11 cellular contexts compared by ENCODE assay signal in the genomic region with DNA sequence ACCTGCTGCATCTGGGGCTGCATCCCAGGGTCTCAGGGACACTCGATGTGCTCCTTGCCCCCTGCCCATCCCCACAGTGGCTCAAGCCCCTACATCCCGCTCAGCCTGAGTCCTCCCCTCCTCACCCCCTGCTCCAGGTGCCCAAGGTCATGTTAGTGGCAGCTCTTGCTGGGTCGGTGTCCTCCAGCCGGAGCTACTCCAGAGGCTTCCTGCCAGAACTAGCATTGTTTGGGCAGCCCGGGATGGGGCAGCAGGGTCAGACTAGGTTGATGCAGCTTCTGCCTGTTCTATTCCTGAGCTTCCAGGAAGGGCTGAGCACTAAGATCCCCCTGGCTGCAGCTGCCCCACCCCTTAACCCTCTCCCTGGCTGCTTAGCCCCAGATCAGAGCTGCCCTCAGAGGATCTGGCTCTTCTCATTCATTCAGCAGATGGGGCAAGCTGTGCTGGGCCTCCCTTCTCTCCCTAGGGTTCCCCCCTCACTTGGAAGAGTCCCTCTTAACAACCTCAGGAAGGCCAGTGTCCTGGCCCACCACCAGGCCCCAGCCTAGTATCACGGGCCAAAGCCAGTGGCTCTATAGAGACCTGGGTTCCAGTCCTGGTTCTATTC. TPM values are rescaled to one million over a fixed set of nuclear protein-coding genes. Genes with fewer than 3 reads are reported as not detected.
DNase-seq lines count a peak whose midpoint lies in the region; ATAC-seq, FAIRE-seq and TF ChIP-seq lines count a peak whose summit lies in the region.
"Had no signal": no experiment of that assay in that cellular context is flagged by ENCODE, and none has a peak within 500 bp of the region (broad histone marks: within the 10 kb centered on the region; RNA-seq: fewer than 3 reads in every experiment).

No MANE protein-coding gene starts in this region.

- no peak for TF ChIP-seq EP300 in GM12878 (IDR thresholded peaks at IDR 0.05; ENCODE audit: borderline replicate concordance in 1 of 2, control insufficient read depth in 1 of 2, low read depth in 2 of 2, low read length in 2 of 2)

- H3K27ac ChIP-seq in GM12878 (ENCODE audit: control insufficient read depth, insufficient read depth): peak overlapping the region; percentile 91
- H3K27ac ChIP-seq: epithelial cell of prostate had no signal

- no peaks in the 10 kb centered on the region for H4K20me1 ChIP-seq in GM12878 (ENCODE audit: control insufficient read depth, insufficient read depth)

- TF ChIP-seq CTCF in CD14-positive monocyte (IDR thresholded peaks at IDR 0.05) (no peak), GM12878 (IDR thresholded peaks at IDR 0.05 in 2 of 3, conservative IDR thresholded peaks at IDR 0.05 in 1 of 3; ENCODE audit: control insufficient read depth in 2 of 3, extremely low read depth in 1 of 3, insufficient read depth in 1 of 3, low read depth in 3 of 3, low read length in 3 of 3) (no peak), omental fat pad (IDR thresholded peaks at IDR 0.05) (no peak)

- H2AFZ ChIP-seq in GM12878 (ENCODE audit: control insufficient read depth, low read depth, low read length): 0 out of 2 replicates have a peak overlapping the region, but pooled peaks have one; percentile 57

- peaks cover 53% of the 10 kb centered on the region for H3K79me2 ChIP-seq in GM12878 (ENCODE audit: control insufficient read depth, insufficient read depth, low read length)

- H3K27ac Mint-ChIP-seq in CD14-positive monocyte: peak overlapping the region; percentile 80 to 96 (median 94)

- POLR2A ChIA-PET in GM12878 (lab: Charles Lee): interaction anchor here (0.5 to 2.1 kb wide), 12 partner anchors 9 to 756 kb away, joined by 3 to 14 read pairs (median 4); a partner anchor contains a TSS

- peaks cover 0 to 5% (median 3%) of the 10 kb centered on the region in 3 donors for H3K27me3 Mint-ChIP-seq in CD14-positive monocyte (ENCODE audit: low read depth in 3 of 3)

- peak; percentile 4 for ATAC-seq in HG02970 (IDR thresholded peaks at IDR 0.05; ENCODE audit: low FRiP score, unreplicated experiment)
- peak; percentile 2 for ATAC-seq in GM12878
- no peak for ATAC-seq in omental fat pad (ENCODE audit: low FRiP score)
- ATAC-seq in sciatic nerve: no peak

- TF ChIP-seq POLR2A in GM12878 (IDR thresholded peaks at IDR 0.05; ENCODE audit: low read depth, low read length) (no peak), H54 (IDR thresholded peaks at IDR 0.05; ENCODE audit: low read depth, low read length) (no peak)

- H3K27me3 ChIP-seq in GM12878 (replicated peaks in 1 of 2; ENCODE audit: control insufficient read depth in 2 of 2, insufficient read depth in 2 of 2, low read length in 1 of 2) (no peaks in the 10 kb centered on the region), mononuclear cell (ENCODE audit: insufficient read depth, low read length) (no peaks in the 10 kb centered on the region)

- peak; percentile 46 for DNase-seq in CD14-positive monocyte (ENCODE audit: low spot score)
- no peak for DNase-seq in GM12878 (ENCODE audit: low read depth, low spot score)
- no peak for DNase-seq in GM19240 (ENCODE audit: insufficient read length, low spot score)
- no peak for DNase-seq in omental fat pad (ENCODE audit: low spot score)
- no peak for DNase-seq in sciatic nerve (ENCODE audit: low spot score)
- no peak for DNase-seq in H54 (ENCODE audit: insufficient read length, low spot score)

- no TSS peak for BruUV-seq in GM12878 (replicated peaks; lab: Mats Ljungman, UMichigan)

- in situ Hi-C loops in GM12878 (cut with MboI): no loop called here

- CTCF ChIA-PET in GM12878 (lab: Yijun Ruan, JAX): interaction anchor here (1.1 to 4.4 kb wide), 6 partner anchors 10 to 97 kb away, joined by 3 to 33 read pairs (median 11); no protein-coding TSS in a partner anchor

- WGBS in GM12878 (ENCODE audit: insufficient coverage, insufficient replicate concordance, low lambda C conversion rate, missing lambda C conversion rate): 10% methylated on average over 6 of the region's 6 CpGs

- TF ChIP-seq RAD21 in GM12878 (IDR thresholded peaks at IDR 0.05; ENCODE audit: insufficient read depth, low read depth, low read length): no peak

- peak overlapping the region; percentile 89 to 95 for H3K4me3 Mint-ChIP-seq in CD14-positive monocyte

- H3K9me3 Mint-ChIP-seq in CD14-positive monocyte: peaks cover 3 to 12% (median 7%) of the 10 kb centered on the region in 7 donors

- FAIRE-seq in GM12878 (lab: Jason Lieb, UNC) (peak; percentile 54), H54 (lab: Jason Lieb, UNC) (no peak)
- FAIRE-seq: D721Med had no signal

- RAD21 ChIA-PET in GM12878 (lab: Charles Lee; ENCODE audit: unreplicated experiment): interaction anchor here (0.5 to 2.0 kb wide), 8 partner anchors 9 to 144 kb away, joined by 3 to 12 read pairs (median 4); no protein-coding TSS in a partner anchor

- peak overlapping the region; percentile 99 for H3K4me2 ChIP-seq in GM12878 (ENCODE audit: control insufficient read depth, insufficient read depth)

- H3K4me1 Mint-ChIP-seq in CD14-positive monocyte: peaks cover 90% of the 10 kb centered on the region

- peak overlapping the region; percentile 81 for H3K9ac ChIP-seq in GM12878 (ENCODE audit: control insufficient read depth, insufficient read depth, low read length)

- peak overlapping the region; percentile 99 for H3K4me3 ChIP-seq in GM12878
- peak overlapping the region; percentile 61 for H3K4me3 ChIP-seq in mononuclear cell (ENCODE audit: low read length)

- peaks cover 53% of the 10 kb centered on the region for H3K4me1 ChIP-seq in GM12878 (ENCODE audit: control insufficient read depth, insufficient read depth, low read length)
- peaks cover 92% of the 10 kb centered on the region for H3K4me1 ChIP-seq in mononuclear cell (ENCODE audit: insufficient read depth, low read length)

- H3K9me3 ChIP-seq in GM12878 (replicated peaks; ENCODE audit: control insufficient read depth, insufficient read depth, low read length) (peaks cover 3% of the 10 kb centered on the region; the same call in 1 of the 3 replicates), mononuclear cell (ENCODE audit: low read depth, low read length) (no peaks in the 10 kb centered on the region)

- H3K36me3 ChIP-seq in GM12878 (ENCODE audit: control insufficient read depth in 2 of 2, insufficient read depth in 2 of 2, low read length in 1 of 2): no peaks in the 10 kb centered on the region; a peak in 1 of 4 replicates

- intact Hi-C loops in CD14-positive monocyte (cut with micrococcal nuclease) (no loop called here), GM12878 (cut with micrococcal nuclease; ENCODE audit: unreplicated experiment) (no loop called here), sciatic nerve (cut with DNase I) (no loop called here)

- peaks cover 13 to 24% of the 10 kb centered on the region in 2 donors for H3K36me3 Mint-ChIP-seq in CD14-positive monocyte

- SMC1A ChIA-PET in GM12878 (lab: Charles Lee; ENCODE audit: uncharacterized antibody, unreplicated experiment): interaction anchor here (0.7 to 3.9 kb wide), 9 partner anchors 9 to 223 kb away, joined by 3 to 19 read pairs (median 4); no protein-coding TSS in a partner anchor

RNA-seq across cellular contexts. Expression of a gene that starts 0.7 kb away (rescaled TPM):
- polyA plus RNA-seq in CD14-positive monocyte: 10 to 100 TPM; 35.4 to 43.5 TPM
- 111 and 131 TPM in 2 replicates for total RNA-seq in GM12878 (2013; cell fraction: nucleolus; rRNA removed)
- 56.5 and 68.1 TPM in 2 replicates for total RNA-seq in GM12878 (2014; rRNA removed)
- total RNA-seq in GM12878 (2014; rRNA removed; fragmentation: Illumina TruSeq; extraction: Trizol): 25.1 and 30.4 TPM in 2 replicates
- 65.6 and 72.9 TPM in 2 replicates for total RNA-seq in GM12878 (2021)
- 6.4 TPM for polyA plus RNA-seq in GM12878 (2011; ENCODE audit: low read depth)
- polyA plus RNA-seq in GM12878 (2011; rRNA removed): 28.8 and 57.1 TPM in 2 replicates
- polyA plus RNA-seq in GM12878 (2011; cell fraction: cytosol; rRNA removed): 90.6 and 104 TPM in 2 replicates
- polyA plus RNA-seq in GM12878 (2011; cell fraction: nucleus; rRNA removed): 281 and 299 TPM in 2 replicates
- 30.7 and 40.7 TPM in 2 replicates for polyA plus RNA-seq in GM12878 (2012)
- polyA plus RNA-seq in GM12878 (2014; fragmentation: Illumina TruSeq; extraction: Trizol): 4.4 and 35.8 TPM in 2 replicates
- polyA plus RNA-seq in GM12878 (2014; fragmentation: Nextera tagmentation; extraction: Ambion mirVana): 1 to 10 TPM in 1 of 2 experiments, under 1 TPM in 1; 0.19 to 1.3 TPM
- polyA plus RNA-seq in GM12878 (2014; rRNA removed): 88.7 and 91.9 TPM in 2 replicates
- 10 to 100 TPM; 53.6 to 56.0 TPM for polyA plus RNA-seq in GM12878 (2016; fragmentation: Nextera tagmentation; extraction: Ambion mirVana)
- 40.5 and 82.2 TPM in 2 replicates for polyA minus RNA-seq in GM12878 (2011; rRNA and poly(A)+ RNA removed)
- polyA minus RNA-seq in GM12878 (2011; cell fraction: cytosol; rRNA and poly(A)+ RNA removed): 26.2 and 29.3 TPM in 2 replicates
- 52.3 and 74.0 TPM in 2 replicates for polyA minus RNA-seq in GM12878 (2011; cell fraction: nucleus; rRNA and poly(A)+ RNA removed)
- 13.6 TPM for total RNA-seq in mononuclear cell
- 10 to 100 TPM in 1 of 4 donors, 1 to 10 TPM in 3; 7.1 to 25.1 (median 8.2) TPM for total RNA-seq in omental fat pad
- 9.3 TPM for total RNA-seq in sciatic nerve

RNA-seq across cellular contexts. Expression of a gene that starts 7.0 kb away (rescaled TPM):
- polyA plus RNA-seq in CD14-positive monocyte (100 to 1,000 TPM; 259 to 275 TPM), GM12878 (2011; rRNA removed) (55.9 and 104 TPM in 2 replicates), GM12878 (2014; fragmentation: Illumina TruSeq; extraction: Trizol) (84.1 and 178 TPM in 2 replicates), GM12878 (2014; fragmentation: Nextera tagmentation; extraction: Ambion mirVana) (10 to 100 TPM in 1 of 2 experiments, 1 to 10 TPM in 1; 2.4 to 11.4 TPM), GM12878 (2014; rRNA removed) (179 and 230 TPM in 2 replicates), GM12878 (2016; fragmentation: Nextera tagmentation; extraction: Ambion mirVana) (100 to 1,000 TPM; 252 to 264 TPM)
- 195 and 213 TPM in 2 replicates for total RNA-seq in GM12878 (2013; cell fraction: nucleolus; rRNA removed)
- total RNA-seq in GM12878 (2014; rRNA removed) (184 and 207 TPM in 2 replicates), GM12878 (2014; rRNA removed; fragmentation: Illumina TruSeq; extraction: Trizol) (98.9 and 112 TPM in 2 replicates), GM12878 (2021) (117 and 121 TPM in 2 replicates), mononuclear cell (115 TPM), omental fat pad (100 to 1,000 TPM; 129 to 164 (median 144) TPM), sciatic nerve (70.0 TPM)
- 35.5 TPM for polyA plus RNA-seq in GM12878 (2011; ENCODE audit: low read depth)
- polyA plus RNA-seq in GM12878 (2011; cell fraction: cytosol; rRNA removed): 273 and 308 TPM in 2 replicates
- 210 and 234 TPM in 2 replicates for polyA plus RNA-seq in GM12878 (2011; cell fraction: nucleus; rRNA removed)
- polyA plus RNA-seq in GM12878 (2012): 139 and 151 TPM in 2 replicates
- polyA minus RNA-seq in GM12878 (2011; rRNA and poly(A)+ RNA removed): 197 and 327 TPM in 2 replicates
- polyA minus RNA-seq in GM12878 (2011; cell fraction: cytosol; rRNA and poly(A)+ RNA removed): 100 and 110 TPM in 2 replicates
- 69.0 and 97.6 TPM in 2 replicates for polyA minus RNA-seq in GM12878 (2011; cell fraction: nucleus; rRNA and poly(A)+ RNA removed)

RNA-seq across cellular contexts. Expression of a gene that starts 25.8 kb away (rescaled TPM):
- polyA plus RNA-seq in CD14-positive monocyte: not detected
- 1.7 and 2.1 TPM in 2 replicates for total RNA-seq in GM12878 (2013; cell fraction: nucleolus; rRNA removed)
- total RNA-seq in GM12878 (2014; rRNA removed): 0.05 and 0.11 TPM in 2 replicates
- 0.04 and 0.09 TPM in 2 replicates for total RNA-seq in GM12878 (2014; rRNA removed; fragmentation: Illumina TruSeq; extraction: Trizol)
- 0.05 and 0.10 TPM in 2 replicates for total RNA-seq in GM12878 (2021)
- polyA plus RNA-seq in GM12878 (2011; ENCODE audit: low read depth): not detected
- 0.14 TPM in 2 replicates for polyA plus RNA-seq in GM12878 (2011; rRNA removed)
- 0.13 and 0.22 TPM in 2 replicates for polyA plus RNA-seq in GM12878 (2011; cell fraction: cytosol; rRNA removed)
- 0.85 and 0.91 TPM in 2 replicates for polyA plus RNA-seq in GM12878 (2011; cell fraction: nucleus; rRNA removed)
- polyA plus RNA-seq in GM12878 (2012): 0.08 and 0.14 TPM in 2 replicates
- polyA plus RNA-seq in GM12878 (2014; fragmentation: Illumina TruSeq; extraction: Trizol): 0.03 TPM in 1 of 2 replicates, not detected in the other
- polyA plus RNA-seq in GM12878 (2014; fragmentation: Nextera tagmentation; extraction: Ambion mirVana): not detected
- 0.05 and 0.09 TPM in 2 replicates for polyA plus RNA-seq in GM12878 (2014; rRNA removed)
- under 1 TPM; 0.07 to 0.09 TPM for polyA plus RNA-seq in GM12878 (2016; fragmentation: Nextera tagmentation; extraction: Ambion mirVana)
- 0.37 and 0.77 TPM in 2 replicates for polyA minus RNA-seq in GM12878 (2011; rRNA and poly(A)+ RNA removed)
- polyA minus RNA-seq in GM12878 (2011; cell fraction: cytosol; rRNA and poly(A)+ RNA removed): not detected in 2 replicates
- polyA minus RNA-seq in GM12878 (2011; cell fraction: nucleus; rRNA and poly(A)+ RNA removed): 0.60 and 0.96 TPM in 2 replicates
- 0.21 TPM for total RNA-seq in mononuclear cell
- total RNA-seq in omental fat pad: not detected
- not detected for total RNA-seq in sciatic nerve
- total RNA-seq: mesenteric fat pad had no signal

RNA-seq across cellular contexts. Expression of a gene that starts 42.0 kb away (rescaled TPM):
- not detected for polyA plus RNA-seq in CD14-positive monocyte
- total RNA-seq in GM12878 (2013; cell fraction: nucleolus; rRNA removed): 2.1 TPM in 1 of 2 replicates, not detected in the other
- total RNA-seq in GM12878 (2014; rRNA removed): not detected in 2 replicates
- not detected in 2 replicates for total RNA-seq in GM12878 (2014; rRNA removed; fragmentation: Illumina TruSeq; extraction: Trizol)
- total RNA-seq in GM12878 (2021): not detected in 2 replicates
- polyA plus RNA-seq in GM12878 (2011; ENCODE audit: low read depth): not detected
- not detected in 2 replicates for polyA plus RNA-seq in GM12878 (2011; rRNA removed)
- polyA plus RNA-seq in GM12878 (2011; cell fraction: cytosol; rRNA removed): not detected in 2 replicates
- not detected in 2 replicates for polyA plus RNA-seq in GM12878 (2011; cell fraction: nucleus; rRNA removed)
- polyA plus RNA-seq in GM12878 (2012): not detected in 2 replicates
- polyA plus RNA-seq in GM12878 (2014; fragmentation: Illumina TruSeq; extraction: Trizol): not detected in 2 replicates
- not detected for polyA plus RNA-seq in GM12878 (2014; fragmentation: Nextera tagmentation; extraction: Ambion mirVana)
- polyA plus RNA-seq in GM12878 (2014; rRNA removed): not detected in 2 replicates
- polyA plus RNA-seq in GM12878 (2016; fragmentation: Nextera tagmentation; extraction: Ambion mirVana): not detected
- polyA minus RNA-seq in GM12878 (2011; rRNA and poly(A)+ RNA removed): not detected in 2 replicates
- not detected in 2 replicates for polyA minus RNA-seq in GM12878 (2011; cell fraction: cytosol; rRNA and poly(A)+ RNA removed)
- not detected in 2 replicates for polyA minus RNA-seq in GM12878 (2011; cell fraction: nucleus; rRNA and poly(A)+ RNA removed)
- not detected for total RNA-seq in mononuclear cell
- not detected for total RNA-seq in omental fat pad
- total RNA-seq in sciatic nerve: not detected
- total RNA-seq: mesenteric fat pad had no signal

RNA-seq across cellular contexts. Expression of a gene that starts 46.7 kb away (rescaled TPM):
- polyA plus RNA-seq in CD14-positive monocyte (10 to 100 TPM; 21.5 to 25.5 TPM), GM12878 (2011; rRNA removed) (4.1 and 13.3 TPM in 2 replicates), GM12878 (2014; fragmentation: Illumina TruSeq; extraction: Trizol) (0.79 and 1.7 TPM in 2 replicates), GM12878 (2014; fragmentation: Nextera tagmentation; extraction: Ambion mirVana) (under 1 TPM; 0.24 to 0.93 TPM), GM12878 (2014; rRNA removed) (29.8 and 36.2 TPM in 2 replicates), GM12878 (2016; fragmentation: Nextera tagmentation; extraction: Ambion mirVana) (10 to 100 TPM; 13.7 to 15.5 TPM)
- 14.3 and 15.7 TPM in 2 replicates for total RNA-seq in GM12878 (2013; cell fraction: nucleolus; rRNA removed)
- total RNA-seq in GM12878 (2014; rRNA removed) (26.9 and 27.4 TPM in 2 replicates), GM12878 (2014; rRNA removed; fragmentation: Illumina TruSeq; extraction: Trizol) (3.5 and 3.8 TPM in 2 replicates), GM12878 (2021) (20.5 and 26.7 TPM in 2 replicates), mononuclear cell (6.9 TPM), omental fat pad (10 to 100 TPM in 1 of 4 donors, 1 to 10 TPM in 3; 3.5 to 26.8 (median 4.8) TPM), sciatic nerve (9.9 TPM)
- polyA plus RNA-seq in GM12878 (2011; ENCODE audit: low read depth): 2.8 TPM
- 13.5 and 26.2 TPM in 2 replicates for polyA plus RNA-seq in GM12878 (2011; cell fraction: cytosol; rRNA removed)
- 63.9 and 69.4 TPM in 2 replicates for polyA plus RNA-seq in GM12878 (2011; cell fraction: nucleus; rRNA removed)
- polyA plus RNA-seq in GM12878 (2012): 14.0 and 14.1 TPM in 2 replicates
- polyA minus RNA-seq in GM12878 (2011; rRNA and poly(A)+ RNA removed): 3.0 and 7.4 TPM in 2 replicates
- 3.8 and 6.5 TPM in 2 replicates for polyA minus RNA-seq in GM12878 (2011; cell fraction: cytosol; rRNA and poly(A)+ RNA removed)
- polyA minus RNA-seq in GM12878 (2011; cell fraction: nucleus; rRNA and poly(A)+ RNA removed): 9.9 and 20.9 TPM in 2 replicates

Comparison
In these comparisons a context has a peak if more than half of its experiments do, and no peak if none do; other contexts are left out.
1. ATAC-seq: peak in HG02970 (single experiment) and GM12878 (single experiment); none in omental fat pad (single experiment) and sciatic nerve (single experiment).